In genomic region chr1:45522324-45523104, GRCh38 we compare ENCODE assay signal across 8 cellular contexts. TPM values are rescaled to one million over a fixed set of nuclear protein-coding genes. Genes with fewer than 3 reads are reported as not detected.
DNase-seq lines count a peak whose midpoint lies in the region; ATAC-seq and TF ChIP-seq lines count a peak whose summit lies in the region.

No MANE protein-coding gene starts in this region.

- TF ChIP-seq CTCF in GM06990 (IDR thresholded peaks at IDR 0.05; ENCODE audit: insufficient read depth, low read length, poor library complexity, severe bottlenecking) (no peak), KMS-11 (conservative IDR thresholded peaks at IDR 0.05; ENCODE audit: low read depth, low read length) (no peak), breast epithelium (IDR thresholded peaks at IDR 0.05) (no peak)

- peaks cover 45% of the 10 kb centered on the region for H3K79me2 ChIP-seq in KMS-11 (ENCODE audit: insufficient read depth, low read depth)

- no peak for ATAC-seq in HG02840 (IDR thresholded peaks at IDR 0.05; ENCODE audit: low FRiP score, unreplicated experiment)

- peaks cover 34% of the 10 kb centered on the region for H3K4me1 ChIP-seq in KMS-11 (ENCODE audit: low read depth, poor library complexity, severe bottlenecking)
- H3K4me1 ChIP-seq in breast epithelium = peaks cover 5 to 12% of the 10 kb centered on the region in 2 donors
- peaks cover 42% of the 10 kb centered on the region for H3K4me1 ChIP-seq in mononuclear cell (ENCODE audit: insufficient read depth, low read length)

- H3K9me3 ChIP-seq in breast epithelium (no peaks in the 10 kb centered on the region), mononuclear cell (ENCODE audit: low read depth, low read length) (no peaks in the 10 kb centered on the region)

- H3K36me3 ChIP-seq in GM06990 (ENCODE audit: control insufficient read depth, insufficient read depth, low read length) (peaks cover 2% of the 10 kb centered on the region), KMS-11 (ENCODE audit: insufficient read depth) (no peaks in the 10 kb centered on the region), breast epithelium (no peaks in the 10 kb centered on the region)

- TF ChIP-seq POLR2A in breast epithelium (IDR thresholded peaks at IDR 0.05) = no peak

- intact Hi-C loops in breast epithelium (cut with DNase I; ENCODE audit: low total_unique reads) = no loop called here

- 0 out of 2 replicates have a peak, but pooled peaks cover 12% of the 10 kb centered on the region for H4K20me1 ChIP-seq in KMS-11 (ENCODE audit: insufficient read depth)

- peak overlapping the region; percentile 62 for H3K4me2 ChIP-seq in KMS-11

- H3K27me3 ChIP-seq in GM06990 (replicated peaks; ENCODE audit: control insufficient read depth, insufficient read depth, low read length) = no peaks in the 10 kb centered on the region
- no peaks in the 10 kb centered on the region for H3K27me3 ChIP-seq in KMS-11 (ENCODE audit: insufficient read depth, low read depth)
- H3K27me3 ChIP-seq in breast epithelium = no peaks in the 10 kb centered on the region
- no peaks in the 10 kb centered on the region for H3K27me3 ChIP-seq in mononuclear cell (ENCODE audit: insufficient read depth, low read length)

- DNase-seq in GM06990 (ENCODE audit: extremely low read depth, insufficient read length) (no peak), breast epithelium (ENCODE audit: low spot score in 2 of 2) (no peak), NCI-H226 (no peak), NCI-H2196 (lab: John Stamatoyannopoulos, UW; ENCODE audit: unreplicated experiment) (no peak)
- no peak for DNase-seq in effector CD8-positive, alpha-beta T cell (lab: John Stamatoyannopoulos, UW)

- H2AFZ ChIP-seq in KMS-11 (ENCODE audit: low read depth) = peak overlapping the region; percentile 91

- peak overlapping the region; percentile 90 for H3K9ac ChIP-seq in KMS-11

- H3K27ac ChIP-seq in KMS-11 = peak overlapping the region; percentile 86
- H3K27ac ChIP-seq in breast epithelium = peak overlapping the region; percentile 89 to 94

- H3K4me3 ChIP-seq in GM06990 (replicated peaks; ENCODE audit: low read depth, low read length) = peak overlapping the region; percentile 72
- no peak overlapping the region for H3K4me3 ChIP-seq in KMS-11 (IDR thresholded peaks at IDR 0.05; ENCODE audit: insufficient read depth, low read depth, low read length)
- peak overlapping the region; percentile 85 to 97 (median 86) for H3K4me3 ChIP-seq in breast epithelium
- peak overlapping the region; percentile 94 for H3K4me3 ChIP-seq in mononuclear cell (ENCODE audit: low read length)

RNA-seq across cellular contexts. Expression of gene PRDX1, which starts 0.8 kb away (rescaled TPM):
- total RNA-seq in breast epithelium = 100 to 1,000 TPM; 178 to 313 (median 308) TPM
- 27.7 TPM for total RNA-seq in mononuclear cell

RNA-seq across cellular contexts. Expression of gene MMACHC, which starts 22.4 kb away (rescaled TPM):
- 1 to 10 TPM; 2.1 to 5.1 (median 3.6) TPM for total RNA-seq in breast epithelium
- 0.10 TPM for total RNA-seq in mononuclear cell

RNA-seq across cellular contexts. Expression of gene CCDC163, which starts 22.6 kb away (rescaled TPM):
- total RNA-seq in breast epithelium (1 to 10 TPM in 2 of 3 donors, under 1 TPM in 1; 0.64 to 1.6 (median 1.3) TPM), mononuclear cell (0.63 TPM)

RNA-seq across cellular contexts. Expression of gene AKR1A1, which starts 28.1 kb away (rescaled TPM):
- total RNA-seq in breast epithelium (10 to 100 TPM; 85.5 to 96.0 (median 89.4) TPM), mononuclear cell (37.3 TPM)

RNA-seq across cellular contexts. Expression of gene TESK2, which starts 31.6 kb away (rescaled TPM):
- total RNA-seq in breast epithelium = 10 to 100 TPM in 2 of 3 donors, 1 to 10 TPM in 1; 6.2 to 19.2 (median 11.1) TPM
- total RNA-seq in mononuclear cell = 4.0 TPM
